Comparison of ENCODE assay signal across 24 cellular contexts in genomic region chr5:157990583-157991181, GRCh38.
"Had no signal": no experiment of that assay in that cellular context is flagged by ENCODE, and none has a peak within 500 bp of the region (broad histone marks: within the 10 kb centered on the region; RNA-seq: fewer than 3 reads in every experiment).

No MANE protein-coding gene starts in this region.

- ATAC-seq: effector memory CD8-positive, alpha-beta T cell; esophagus mucosa; gastrocnemius medialis; heart right ventricle; left cardiac atrium; left lung; left ventricle myocardium superior; lower lobe of right lung; mucosa of descending colon had no signal

- H3K9me3 Mint-ChIP-seq: dendritic cell treated with granulocyte-macrophage colony-stimulating factor and Interleukin-4, amounts not matched to agents 40 ng/mL and 50 ng/mL, for 4 days; endodermal cell; naive B cell had no signal

- H3K27ac ChIP-seq: epithelial cell of prostate, esophagus squamous epithelium, gastrocnemius medialis, heart right ventricle, left lung, lower lobe of right lung had no signal

- H3K27ac Mint-ChIP-seq: dendritic cell treated with granulocyte-macrophage colony-stimulating factor and Interleukin-4, amounts not matched to agents 40 ng/mL and 50 ng/mL, for 4 days; effector memory CD8-positive, alpha-beta T cell; endodermal cell; mesothelial cell of epicardium; naive B cell had no signal

- H3K36me3 Mint-ChIP-seq: mesothelial cell of epicardium, naive B cell had no signal

- H3K9me3 ChIP-seq: esophagus squamous epithelium, gastrocnemius medialis, heart right ventricle, left lung, lower lobe of right lung, mucosa of descending colon had no signal

- H3K4me3 Mint-ChIP-seq: dendritic cell treated with granulocyte-macrophage colony-stimulating factor and Interleukin-4, amounts not matched to agents 40 ng/mL and 50 ng/mL, for 4 days; effector memory CD8-positive, alpha-beta T cell; endodermal cell; mesothelial cell of epicardium; naive B cell had no signal

- H3K36me3 ChIP-seq: esophagus squamous epithelium, gastrocnemius medialis, heart right ventricle, left lung, lower lobe of right lung had no signal

- DNase-seq: cortex of kidney; effector CD8-positive, alpha-beta T cell; effector memory CD8-positive, alpha-beta T cell; endodermal cell; erythroblast; esophagus squamous epithelium; foreskin fibroblast; foreskin melanocyte; gastrocnemius medialis; glutamatergic neuron; head of caudate nucleus; heart right ventricle; hippocampal formation; left cardiac atrium; left lung; left ventricle myocardium superior; lower lobe of right lung; mesenchymal stem cell; mucosa of descending colon; naive B cell had no signal

- H3K4me1 ChIP-seq: gastrocnemius medialis, left lung, lower lobe of right lung had no signal

- H3K27me3 ChIP-seq: esophagus squamous epithelium, gastrocnemius medialis, left lung had no signal

- H3K4me3 ChIP-seq: esophagus squamous epithelium, gastrocnemius medialis, heart right ventricle, left lung, lower lobe of right lung, mucosa of descending colon had no signal
